Comparison of ENCODE assay signal across 10 cellular contexts in genomic region chr13:80361883-80362327, GRCh38. TPM values are rescaled to one million over a fixed set of nuclear protein-coding genes. Genes with fewer than 3 reads are reported as not detected.
DNase-seq lines count a peak whose midpoint lies in the region; ATAC-seq lines count a peak whose summit lies in the region.
"Had no signal": no experiment of that assay in that cellular context is flagged by ENCODE, and none has a peak within 500 bp of the region (broad histone marks: within the 10 kb centered on the region; RNA-seq: fewer than 3 reads in every experiment).

No MANE protein-coding gene starts in this region.

- H3K4me3 Mint-ChIP-seq in T-helper 17 cell, result no peak overlapping the region

- DNase-seq in NCI-H524 (lab: John Stamatoyannopoulos, UW), result peak; percentile 1 to 14
- DNase-seq in NCI-H524 treated with DMSO at 0.1 percent for 48 hours (lab: John Stamatoyannopoulos, UW), result no peak
- peak; percentile 39 for DNase-seq in RKO (ENCODE audit: low spot score)
- DNase-seq in iPS-NIHi7 (ENCODE audit: extremely low spot score), result peak; percentile 51
- no peak for DNase-seq in NCI-H187 treated with DMSO at 0.1 percent for 48 hours (lab: John Stamatoyannopoulos, UW)
- DNase-seq in T-helper 17 cell, result no peak

- no peaks in the 10 kb centered on the region for H3K27me3 Mint-ChIP-seq in T-helper 17 cell
- H3K27me3 Mint-ChIP-seq: stimulated activated naive CD8-positive, alpha-beta T cell treated with anti-CD3 and anti-CD28 coated beads, Interleukin-15, Interleukin-2, amounts not matched to agents 100 ng/mL and 50 ng/mL, for 24 hours had no signal

- ATAC-seq in HG02970 (IDR thresholded peaks at IDR 0.05; ENCODE audit: low FRiP score, unreplicated experiment), result peak; percentile 82
- ATAC-seq in HG02884 (IDR thresholded peaks at IDR 0.05; ENCODE audit: unreplicated experiment), result no peak
- no peak for ATAC-seq in T-helper 17 cell

- no peaks in the 10 kb centered on the region for H3K36me3 Mint-ChIP-seq in T-helper 17 cell (ENCODE audit: low read depth)

- H3K9me3 ChIP-seq in T-helper 17 cell (ENCODE audit: control insufficient read depth, low read length, poor library complexity, severe bottlenecking), result no peaks in the 10 kb centered on the region

- no peaks in the 10 kb centered on the region for H3K4me1 Mint-ChIP-seq in T-helper 17 cell

- H3K27ac Mint-ChIP-seq in T-helper 17 cell, result no peak overlapping the region
- H3K27ac Mint-ChIP-seq: stimulated activated naive CD8-positive, alpha-beta T cell treated with anti-CD3 and anti-CD28 coated beads, Interleukin-15, Interleukin-2, amounts not matched to agents 100 ng/mL and 50 ng/mL, for 24 hours had no signal

RNA-seq across cellular contexts. Expression of gene SPRY2, which starts 21.0 kb away (rescaled TPM):
- total RNA-seq in T-helper 17 cell, result under 1 TPM; 0.18 to 0.35 TPM
- total RNA-seq: T-helper 2 cell treated with Interferon-gamma antibody and Interleukin-4, amounts not matched to agents 100 ng/mL and 5 ng/mL, for 36 hours had no signal

Comparison
In these comparisons a context has a peak if more than half of its experiments do, and no peak if none do; other contexts are left out.
1. DNase-seq: peak in NCI-H524 (2 of 2), RKO (single experiment) and iPS-NIHi7 (single experiment); none in NCI-H524 treated with DMSO at 0.1 percent for 48 hours (single experiment), NCI-H187 treated with DMSO at 0.1 percent for 48 hours (single experiment) and T-helper 17 cell (0 of 3).